In genomic region chr17:48727415-48728175, GRCh38 we compare ENCODE assay signal across 15 cellular contexts. TPM values are rescaled to one million over a fixed set of nuclear protein-coding genes. Genes with fewer than 3 reads are reported as not detected.
DNase-seq lines count a peak whose midpoint lies in the region; ATAC-seq and TF ChIP-seq lines count a peak whose summit lies in the region.
"Had no signal": no experiment of that assay in that cellular context is flagged by ENCODE, and none has a peak within 500 bp of the region (broad histone marks: within the 10 kb centered on the region; RNA-seq: fewer than 3 reads in every experiment).

No MANE protein-coding gene starts in this region.

- no peak overlapping the region for H3K4me3 ChIP-seq in SK-N-SH (ENCODE audit: low read depth in 2 of 2, low read length in 1 of 2)

- TF ChIP-seq RAD21 in SK-N-SH (IDR thresholded peaks at IDR 0.05; ENCODE audit: low read length), result no peak

- H3K9me3 ChIP-seq in SK-N-SH, result no peaks in the 10 kb centered on the region
- H3K9me3 ChIP-seq: right atrium auricular region had no signal

- TF ChIP-seq CTCF in SK-N-SH (IDR thresholded peaks at IDR 0.05), result no peak

- no peaks in the 10 kb centered on the region for H3K36me3 Mint-ChIP-seq in activated naive CD4-positive, alpha-beta T cell treated with anti-CD3 and anti-CD28 coated beads, Interleukin-2, amount 10 ng/mL, durations not matched to agents 7 days and 5 days
- no peaks in the 10 kb centered on the region for H3K36me3 Mint-ChIP-seq in activated naive CD4-positive, alpha-beta T cell treated with anti-CD3 and anti-CD28 coated beads for 36 hours (ENCODE audit: low read depth)
- peaks cover 0 to 5% of the 10 kb centered on the region in 2 donors for H3K36me3 Mint-ChIP-seq in stimulated activated naive B cell treated with anti-CD40 and anti-IgM and Interleukin-4, amounts not matched to agents 10 μg/mL and 1 μg/mL and 100 μg/mL, for 72 hours

- POLR2A ChIA-PET in SK-N-SH (lab: Yijun Ruan, JAX), result no interaction called here

- CTCF ChIA-PET in activated naive CD4-positive, alpha-beta T cell treated with anti-CD3 and anti-CD28 coated beads, Interleukin-2, amount 10 ng/mL, durations not matched to agents 7 days and 5 days (lab: Charles Lee), result interaction anchor here (1.1 kb wide), 1 partner anchor 63 kb away, joined by 3 read pairs; no protein-coding TSS in a partner anchor
- CTCF ChIA-PET in activated naive CD4-positive, alpha-beta T cell treated with anti-CD3 and anti-CD28 coated beads for 36 hours (lab: Charles Lee), result interaction anchor here (1.3 to 1.5 kb wide), 2 partner anchors 8 to 24 kb away, joined by 4 to 5 read pairs; no protein-coding TSS in a partner anchor
- CTCF ChIA-PET in SK-N-SH (lab: Yijun Ruan, JAX), result interaction anchor here (0.6 to 13.9 kb wide), 7 partner anchors 10 to 308 kb away, joined by 3 to 328 read pairs (median 4); no protein-coding TSS in a partner anchor

- H3K9me2 ChIP-seq in SK-N-SH, result no peaks in the 10 kb centered on the region

- no peak overlapping the region for H3K27ac ChIP-seq in SK-N-SH (ENCODE audit: low read depth in 2 of 2, low read length in 1 of 2)
- H3K27ac ChIP-seq: right atrium auricular region had no signal

- H2AFZ ChIP-seq in SK-N-SH (ENCODE audit: low read depth), result no peak overlapping the region

- H3K79me2 ChIP-seq in SK-N-SH (ENCODE audit: insufficient read depth), result no peaks in the 10 kb centered on the region

- no peaks in the 10 kb centered on the region for H3K36me3 ChIP-seq in SK-N-SH (replicated peaks in 1 of 2; ENCODE audit: control insufficient read depth in 1 of 2, insufficient read depth in 2 of 2, low read length in 1 of 2)
- H3K36me3 ChIP-seq: right atrium auricular region had no signal

- 15% methylated on average over 9 of the region's 9 CpGs for WGBS in SK-N-SH (ENCODE audit: low lambda C conversion rate)

- H3K4me1 Mint-ChIP-seq in activated naive CD4-positive, alpha-beta T cell treated with anti-CD3 and anti-CD28 coated beads, Interleukin-2, amount 10 ng/mL, durations not matched to agents 7 days and 5 days, result peaks cover 40% of the 10 kb centered on the region
- H3K4me1 Mint-ChIP-seq in activated naive CD4-positive, alpha-beta T cell treated with anti-CD3 and anti-CD28 coated beads for 36 hours (ENCODE audit: low read depth), result peaks cover 43% of the 10 kb centered on the region
- peaks cover 21 to 56% of the 10 kb centered on the region in 2 donors for H3K4me1 Mint-ChIP-seq in stimulated activated naive B cell treated with anti-CD40 and anti-IgM and Interleukin-4, amounts not matched to agents 10 μg/mL and 1 μg/mL and 100 μg/mL, for 72 hours

- no peaks in the 10 kb centered on the region for H3K4me1 ChIP-seq in SK-N-SH (ENCODE audit: control insufficient read depth in 1 of 2, insufficient read depth in 2 of 2, low read depth in 1 of 2, low read length in 1 of 2)

- H3K9ac ChIP-seq in SK-N-SH, result no peak overlapping the region

- H4K20me1 ChIP-seq in SK-N-SH (ENCODE audit: insufficient read depth), result no peaks in the 10 kb centered on the region

- H3K27me3 Mint-ChIP-seq in activated naive CD4-positive, alpha-beta T cell treated with anti-CD3 and anti-CD28 coated beads, Interleukin-2, amount 10 ng/mL, durations not matched to agents 7 days and 5 days, result peaks cover 99% of the 10 kb centered on the region
- peaks cover 85% of the 10 kb centered on the region for H3K27me3 Mint-ChIP-seq in activated naive CD4-positive, alpha-beta T cell treated with anti-CD3 and anti-CD28 coated beads for 36 hours (ENCODE audit: low read depth)
- peaks cover 86 to 97% of the 10 kb centered on the region in 2 donors for H3K27me3 Mint-ChIP-seq in stimulated activated naive B cell treated with anti-CD40 and anti-IgM and Interleukin-4, amounts not matched to agents 10 μg/mL and 1 μg/mL and 100 μg/mL, for 72 hours

- no peaks in the 10 kb centered on the region for H3K9me3 Mint-ChIP-seq in activated naive CD4-positive, alpha-beta T cell treated with anti-CD3 and anti-CD28 coated beads, Interleukin-2, amount 10 ng/mL, durations not matched to agents 7 days and 5 days
- no peaks in the 10 kb centered on the region for H3K9me3 Mint-ChIP-seq in activated naive CD4-positive, alpha-beta T cell treated with anti-CD3 and anti-CD28 coated beads for 36 hours
- H3K9me3 Mint-ChIP-seq in stimulated activated naive B cell treated with anti-CD40 and anti-IgM and Interleukin-4, amounts not matched to agents 10 μg/mL and 1 μg/mL and 100 μg/mL, for 72 hours, result no peaks in the 10 kb centered on the region

- no peak for TF ChIP-seq POLR2A in erythroblast (IDR thresholded peaks at IDR 0.05; ENCODE audit: low read length)

- no peak for DNase-seq in activated naive CD4-positive, alpha-beta T cell treated with anti-CD3 and anti-CD28 coated beads, Interleukin-2, amount 10 ng/mL, durations not matched to agents 7 days and 5 days
- no peak for DNase-seq in activated naive CD4-positive, alpha-beta T cell treated with anti-CD3 and anti-CD28 coated beads for 36 hours
- DNase-seq in SK-N-SH (no peak), left colon (no peak), NCI-H2171 (lab: John Stamatoyannopoulos, UW) (no peak), erythroblast (lab: John Stamatoyannopoulos, UW) (no peak)
- DNase-seq in stimulated activated naive B cell treated with anti-CD40 and anti-IgM and Interleukin-4, amounts not matched to agents 10 μg/mL and 1 μg/mL and 100 μg/mL, for 72 hours, result no peak
- no peak for DNase-seq in NK-92 treated with Interleukin-12 subunit alpha and Interleukin-12 subunit beta, amount 100 ng/mL, for 24 hours (lab: John Stamatoyannopoulos, UW)
- DNase-seq: activated CD8-positive, alpha-beta memory T cell treated with anti-CD3 and anti-CD28 coated beads, Interleukin-2, amount 10 ng/mL, durations not matched to agents 7 days and 5 days; NCI-H1092 treated with DMSO at 0.1 percent for 48 hours; NCI-H226 had no signal

- H3K27ac Mint-ChIP-seq in activated naive CD4-positive, alpha-beta T cell treated with anti-CD3 and anti-CD28 coated beads, Interleukin-2, amount 10 ng/mL, durations not matched to agents 7 days and 5 days, result peak overlapping the region; percentile 58
- no peak overlapping the region for H3K27ac Mint-ChIP-seq in activated naive CD4-positive, alpha-beta T cell treated with anti-CD3 and anti-CD28 coated beads for 36 hours
- H3K27ac Mint-ChIP-seq in stimulated activated naive B cell treated with anti-CD40 and anti-IgM and Interleukin-4, amounts not matched to agents 10 μg/mL and 1 μg/mL and 100 μg/mL, for 72 hours, result peak overlapping the region; percentile 57
- H3K27ac Mint-ChIP-seq: activated CD8-positive, alpha-beta memory T cell treated with anti-CD3 and anti-CD28 coated beads, Interleukin-2, amount 10 ng/mL, durations not matched to agents 7 days and 5 days had no signal

- TF ChIP-seq EP300 in SK-N-SH (IDR thresholded peaks at IDR 0.05; ENCODE audit: borderline replicate concordance in 1 of 2, low read depth in 1 of 2, low read length in 1 of 2), result no peak

- no peaks in the 10 kb centered on the region for H3F3A ChIP-seq in SK-N-SH (replicated peaks; ENCODE audit: insufficient read depth)

- peaks cover 99% of the 10 kb centered on the region for H3K27me3 ChIP-seq in SK-N-SH (ENCODE audit: insufficient read depth)

- peak; percentile 14 for ATAC-seq in left colon
- peak; percentile 38 to 50 for ATAC-seq in stimulated activated naive B cell treated with anti-CD40 and anti-IgM and Interleukin-4, amounts not matched to agents 10 μg/mL and 1 μg/mL and 100 μg/mL, for 72 hours (replicated peaks)
- ATAC-seq: activated CD8-positive, alpha-beta memory T cell treated with anti-CD3 and anti-CD28 coated beads, Interleukin-2, amount 10 ng/mL, durations not matched to agents 7 days and 5 days had no signal

- intact Hi-C loops in activated naive CD4-positive, alpha-beta T cell treated with anti-CD3 and anti-CD28 coated beads for 36 hours (cut with micrococcal nuclease), result loop anchor here (10.0 kb wide), 1 partner anchor 267 kb away; the partner anchor contains the start of gene IGF2BP1
- intact Hi-C loops in left colon (cut with DNase I, micrococcal nuclease), result loop anchor here in 1 of 2 donors (5.0 kb wide), 1 partner anchor 65 kb away; no protein-coding TSS in a partner anchor

- no peak overlapping the region for H3K4me2 ChIP-seq in SK-N-SH

- no peak overlapping the region for H3K4me3 Mint-ChIP-seq in activated naive CD4-positive, alpha-beta T cell treated with anti-CD3 and anti-CD28 coated beads, Interleukin-2, amount 10 ng/mL, durations not matched to agents 7 days and 5 days
- H3K4me3 Mint-ChIP-seq in activated naive CD4-positive, alpha-beta T cell treated with anti-CD3 and anti-CD28 coated beads for 36 hours, result no peak overlapping the region
- H3K4me3 Mint-ChIP-seq in stimulated activated naive B cell treated with anti-CD40 and anti-IgM and Interleukin-4, amounts not matched to agents 10 μg/mL and 1 μg/mL and 100 μg/mL, for 72 hours, result peak overlapping the region; percentile 59 to 67
- H3K4me3 Mint-ChIP-seq: activated CD8-positive, alpha-beta memory T cell treated with anti-CD3 and anti-CD28 coated beads, Interleukin-2, amount 10 ng/mL, durations not matched to agents 7 days and 5 days had no signal

TF ChIP-seq in SK-N-SH, 30 proteins besides CTCF, POLR2A, EP300 and RAD21:
- TF ChIP-seq EZH2phosphoT487 (IDR thresholded peaks at IDR 0.05; ENCODE audit: borderline replicate concordance, low read depth) (peak; percentile 30; the same call in 1 of the 2 replicates), RXRA (IDR thresholded peaks at IDR 0.05; ENCODE audit: borderline replicate concordance, low read depth) (no peak)

RNA-seq across cellular contexts. Expression of gene HOXB13, which starts 1.0 kb away (rescaled TPM):
- not detected for total RNA-seq in activated naive CD4-positive, alpha-beta T cell treated with anti-CD3 and anti-CD28 coated beads for 36 hours
- polyA plus RNA-seq in SK-N-SH (2012; rRNA removed), result not detected in 2 replicates
- polyA plus RNA-seq in SK-N-SH (2012; cell fraction: cytosol; rRNA removed), result not detected in 2 replicates
- 0.07 TPM in 1 of 2 replicates, not detected in the other for polyA plus RNA-seq in SK-N-SH (2012; cell fraction: nucleus; rRNA removed)
- total RNA-seq in left colon, result 10 to 100 TPM; 39.4 to 88.0 TPM
- total RNA-seq: activated CD8-positive, alpha-beta memory T cell treated with anti-CD3 and anti-CD28 coated beads, Interleukin-2, amount 10 ng/mL, durations not matched to agents 7 days and 5 days; bronchial epithelial cell; glomerular endothelial cell; kidney epithelial cell; right atrium auricular region had no signal

RNA-seq across cellular contexts. Expression of gene PRAC2, which starts 4.6 kb away (rescaled TPM):
- total RNA-seq in activated naive CD4-positive, alpha-beta T cell treated with anti-CD3 and anti-CD28 coated beads for 36 hours, result not detected
- not detected in 2 replicates for polyA plus RNA-seq in SK-N-SH (2012; rRNA removed)
- not detected in 2 replicates for polyA plus RNA-seq in SK-N-SH (2012; cell fraction: cytosol; rRNA removed)
- polyA plus RNA-seq in SK-N-SH (2012; cell fraction: nucleus; rRNA removed), result not detected in 2 replicates
- total RNA-seq in left colon, result 10 to 100 TPM; 10.1 to 11.7 TPM
- total RNA-seq: activated CD8-positive, alpha-beta memory T cell treated with anti-CD3 and anti-CD28 coated beads, Interleukin-2, amount 10 ng/mL, durations not matched to agents 7 days and 5 days; bronchial epithelial cell; glomerular endothelial cell; kidney epithelial cell; right atrium auricular region had no signal

RNA-seq across cellular contexts. Expression of gene PRAC1, which starts 5.3 kb away (rescaled TPM):
- total RNA-seq in activated naive CD4-positive, alpha-beta T cell treated with anti-CD3 and anti-CD28 coated beads for 36 hours, result not detected
- not detected in 2 replicates for polyA plus RNA-seq in SK-N-SH (2012; rRNA removed)
- polyA plus RNA-seq in SK-N-SH (2012; cell fraction: cytosol; rRNA removed), result not detected in 2 replicates
- polyA plus RNA-seq in SK-N-SH (2012; cell fraction: nucleus; rRNA removed), result not detected in 2 replicates
- 100 to 1,000 TPM; 200 to 261 TPM for total RNA-seq in left colon
- total RNA-seq: activated CD8-positive, alpha-beta memory T cell treated with anti-CD3 and anti-CD28 coated beads, Interleukin-2, amount 10 ng/mL, durations not matched to agents 7 days and 5 days; bronchial epithelial cell; glomerular endothelial cell; kidney epithelial cell; right atrium auricular region had no signal

Comparison
In these comparisons a context has a peak if more than half of its experiments do, and no peak if none do; other contexts are left out.
1. H3K4me3 Mint-ChIP-seq: peak in stimulated activated naive B cell treated with anti-CD40 and anti-IgM and Interleukin-4, amounts not matched to agents 10 μg/mL and 1 μg/mL and 100 μg/mL, for 72 hours (2 of 2); none in activated naive CD4-positive, alpha-beta T cell treated with anti-CD3 and anti-CD28 coated beads, Interleukin-2, amount 10 ng/mL, durations not matched to agents 7 days and 5 days (single experiment) and activated naive CD4-positive, alpha-beta T cell treated with anti-CD3 and anti-CD28 coated beads for 36 hours (single experiment).
2. RNA of gene HOXB13, which starts 1.0 kb away (total RNA-seq): 39.4 to 88.0 TPM in left colon; not detected in activated naive CD4-positive, alpha-beta T cell treated with anti-CD3 and anti-CD28 coated beads for 36 hours; every median in the first group is over 10 times any median in the second.
3. RNA of gene PRAC2, which starts 4.6 kb away (total RNA-seq): 10.1 to 11.7 TPM in left colon; not detected in activated naive CD4-positive, alpha-beta T cell treated with anti-CD3 and anti-CD28 coated beads for 36 hours; every median in the first group is over 10 times any median in the second.
4. RNA of gene PRAC1, which starts 5.3 kb away (total RNA-seq): 200 to 261 TPM in left colon; not detected in activated naive CD4-positive, alpha-beta T cell treated with anti-CD3 and anti-CD28 coated beads for 36 hours; every median in the first group is over 100 times any median in the second.